Comparison of ENCODE assay signal across 14 cellular contexts in the genomic region with DNA sequence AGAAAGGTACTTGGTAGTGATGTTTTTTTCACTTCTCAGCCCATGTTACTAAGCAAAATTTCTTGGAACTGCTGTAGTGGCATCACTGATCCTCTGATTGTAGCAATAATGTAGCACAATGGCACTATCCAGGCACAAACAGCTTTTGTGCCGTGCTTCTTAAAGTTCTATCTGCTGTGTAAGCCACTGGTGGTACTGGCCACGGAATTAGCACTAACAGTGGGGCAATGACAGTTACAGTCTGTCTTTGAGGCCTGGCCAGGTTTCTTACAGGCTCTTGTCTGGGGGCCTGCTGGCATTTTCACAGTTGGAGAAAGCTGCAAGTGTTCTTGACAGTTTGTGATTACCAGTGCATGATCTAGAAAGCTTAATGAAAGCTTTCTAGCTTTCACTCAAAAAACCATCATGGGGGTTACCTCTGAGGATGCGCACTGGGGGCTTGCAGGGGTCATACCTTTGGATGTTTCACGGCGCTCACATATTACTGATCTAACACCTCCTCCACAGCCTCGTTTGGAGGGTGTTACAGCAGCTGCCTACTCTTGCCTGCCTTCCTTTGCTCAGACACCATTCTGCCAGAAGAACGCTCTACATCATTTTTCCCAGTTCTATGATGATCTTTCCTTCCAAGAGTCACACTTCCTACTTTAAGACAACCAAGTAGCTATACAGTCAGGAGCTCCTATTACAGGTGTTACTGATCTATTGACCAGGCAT. TPM values are rescaled to one million over a fixed set of nuclear protein-coding genes. Genes with fewer than 3 reads are reported as not detected.
DNase-seq lines count a peak whose midpoint lies in the region; ATAC-seq and TF ChIP-seq lines count a peak whose summit lies in the region.
"Had no signal": no experiment of that assay in that cellular context is flagged by ENCODE, and none has a peak within 500 bp of the region (broad histone marks: within the 10 kb centered on the region; RNA-seq: fewer than 3 reads in every experiment).

No MANE protein-coding gene starts in this region.

- H3K4me1 ChIP-seq in BLaER1 (peaks cover 58% of the 10 kb centered on the region), DOHH2 (ENCODE audit: control insufficient read depth, low read length) (peaks cover 68% of the 10 kb centered on the region), mesenchymal stem cell (ENCODE audit: control insufficient read depth, insufficient read depth, low read depth, low read length) (peaks cover 3% of the 10 kb centered on the region), mucosa of descending colon (ENCODE audit: low read depth) (peaks cover 9% of the 10 kb centered on the region)

- peak overlapping the region; percentile 62 for H3K4me2 ChIP-seq in BLaER1
- H3K4me2 ChIP-seq in DOHH2 (ENCODE audit: low read length), result peak overlapping the region; percentile 87
- no peak overlapping the region for H3K4me2 ChIP-seq in mesenchymal stem cell (ENCODE audit: low read length, poor library complexity, severe bottlenecking)

- H3K18ac ChIP-seq in mesenchymal stem cell (ENCODE audit: low read depth in 1 of 2, low read length in 2 of 2), result no peak overlapping the region

- no peak overlapping the region for H2BK5ac ChIP-seq in mesenchymal stem cell (ENCODE audit: low read depth, low read length, poor library complexity, severe bottlenecking)

- H3K4ac ChIP-seq in mesenchymal stem cell (ENCODE audit: low read depth in 1 of 2, low read length in 2 of 2), result no peak overlapping the region

- peaks cover 53% of the 10 kb centered on the region for H3K36me3 ChIP-seq in BLaER1
- H3K36me3 ChIP-seq in DOHH2 (ENCODE audit: control insufficient read depth, low read length), result peaks cover 89% of the 10 kb centered on the region
- peaks cover 0 to 50% of the 10 kb centered on the region in 2 experiments for H3K36me3 ChIP-seq in mesenchymal stem cell (ENCODE audit: control insufficient read depth in 1 of 2, insufficient read depth in 2 of 2, low read depth in 1 of 2, low read length in 2 of 2)
- H3K36me3 ChIP-seq in mucosa of descending colon (ENCODE audit: low read depth), result no peaks in the 10 kb centered on the region
- H3K36me3 ChIP-seq: SJCRH30 had no signal

- H3K27me3 ChIP-seq in BLaER1 (no peaks in the 10 kb centered on the region), DOHH2 (ENCODE audit: control insufficient read depth, low read length) (no peaks in the 10 kb centered on the region), mesenchymal stem cell (ENCODE audit: control insufficient read depth in 1 of 2, insufficient read depth in 1 of 2, low read length in 2 of 2) (peaks cover 0 to 36% of the 10 kb centered on the region in 2 experiments)
- H3K27me3 ChIP-seq: SJCRH30 had no signal

- H3K9me3 ChIP-seq in BLaER1, result no peaks in the 10 kb centered on the region
- H3K9me3 ChIP-seq in DOHH2 (ENCODE audit: control insufficient read depth, insufficient read depth, low read length), result no peaks in the 10 kb centered on the region
- H3K9me3 ChIP-seq in mesenchymal stem cell (ENCODE audit: control insufficient read depth, low read length), result no peaks in the 10 kb centered on the region
- no peaks in the 10 kb centered on the region for H3K9me3 ChIP-seq in mucosa of descending colon
- H3K9me3 ChIP-seq: SJCRH30 had no signal

- no peak overlapping the region for H4K8ac ChIP-seq in mesenchymal stem cell (ENCODE audit: low read length)

- H3F3A ChIP-seq in DOHH2 (ENCODE audit: control insufficient read depth, insufficient read depth), result peaks cover 48% of the 10 kb centered on the region

- H2BK120ac ChIP-seq in mesenchymal stem cell (ENCODE audit: low read depth, low read length), result no peak overlapping the region

- no peaks in the 10 kb centered on the region for H3K27me3 Mint-ChIP-seq in activated T-helper 17 cell treated with anti-CD3 and anti-CD28 coated beads, Interleukin-2, amount 50 U/mL, for 72 hours

- H3K9me3 Mint-ChIP-seq in activated T-helper 17 cell treated with anti-CD3 and anti-CD28 coated beads, Interleukin-2, amount 50 U/mL, for 72 hours, result no peaks in the 10 kb centered on the region

- no peak overlapping the region for H2AK5ac ChIP-seq in mesenchymal stem cell (ENCODE audit: low read length, severe bottlenecking)

- ATAC-seq in activated T-helper 17 cell treated with anti-CD3 and anti-CD28 coated beads, Interleukin-2, amount 50 U/mL, for 72 hours (replicated peaks), result peak; percentile 64
- ATAC-seq in GM19452 (IDR thresholded peaks at IDR 0.05; ENCODE audit: unreplicated experiment), result no peak
- ATAC-seq in mucosa of descending colon, result no peak
- ATAC-seq: left colon had no signal

- H3K9ac ChIP-seq in BLaER1 (0 out of 2 replicates have a peak overlapping the region, but pooled peaks have one; percentile 31), mesenchymal stem cell (ENCODE audit: low read length) (no peak overlapping the region)

- H3K36me3 Mint-ChIP-seq in activated T-helper 17 cell treated with anti-CD3 and anti-CD28 coated beads, Interleukin-2, amount 50 U/mL, for 72 hours (ENCODE audit: low read depth), result peaks cover 99% of the 10 kb centered on the region

- TF ChIP-seq CTCF in DOHH2 (IDR thresholded peaks at IDR 0.05; ENCODE audit: low read depth, low read length, poor library complexity, severe bottlenecking) (no peak), mucosa of descending colon (IDR thresholded peaks at IDR 0.05) (no peak)

- H2AFZ ChIP-seq in mesenchymal stem cell (ENCODE audit: low read depth, low read length), result no peak overlapping the region

- 90% methylated on average over 7 of the region's 7 CpGs for WGBS in mesenchymal stem cell

- H3K9me2 ChIP-seq in DOHH2 (replicated peaks; ENCODE audit: control insufficient read depth, low read length), result no peaks in the 10 kb centered on the region

- H3K14ac ChIP-seq in mesenchymal stem cell (ENCODE audit: low read length in 2 of 2), result no peak overlapping the region

- H3K27ac Mint-ChIP-seq in activated T-helper 17 cell treated with anti-CD3 and anti-CD28 coated beads, Interleukin-2, amount 50 U/mL, for 72 hours, result peak overlapping the region; percentile 93

- no peak overlapping the region for H2BK12ac ChIP-seq in mesenchymal stem cell (ENCODE audit: low read length in 2 of 2)

- H2BK15ac ChIP-seq in mesenchymal stem cell (ENCODE audit: low read depth, poor library complexity, severe bottlenecking), result no peak overlapping the region

- H3K79me1 ChIP-seq in mesenchymal stem cell (replicated peaks; ENCODE audit: low read length, poor library complexity, severe bottlenecking), result no peaks in the 10 kb centered on the region

- H3K23ac ChIP-seq in mesenchymal stem cell (ENCODE audit: low read length in 2 of 2), result no peak overlapping the region

- peak overlapping the region; percentile 50 for H3K27ac ChIP-seq in BLaER1
- peak overlapping the region; percentile 96 for H3K27ac ChIP-seq in DOHH2 (ENCODE audit: low read depth, low read length)
- H3K27ac ChIP-seq in mesenchymal stem cell (ENCODE audit: low read length, poor library complexity, severe bottlenecking), result no peak overlapping the region
- H3K27ac ChIP-seq: SJCRH30 had no signal

- H4K20me1 ChIP-seq in BLaER1 (no peaks in the 10 kb centered on the region), DOHH2 (ENCODE audit: control insufficient read depth, insufficient read depth, low read depth, low read length) (no peaks in the 10 kb centered on the region)

- DNase-seq in mesenchymal stem cell, result no peak
- DNase-seq in glomerular visceral epithelial cell (ENCODE audit: extremely low spot score), result no peak
- no peak for DNase-seq in NCI-H2107 treated with DMSO at 0.1 percent for 48 hours (lab: John Stamatoyannopoulos, UW; ENCODE audit: unreplicated experiment)
- DNase-seq in mucosa of descending colon, result no peak
- DNase-seq: left colon; NCI-H1092; NCI-H82; SJCRH30; stimulated activated CD4-positive, alpha-beta T cell treated with anti-CD3 and anti-CD28 coated beads, Interleukin-12 subunit alpha, Interleukin-12 subunit beta, amount 100 ng/mL, for 4 hours had no signal

- peak overlapping the region; percentile 82 for H3K4me3 Mint-ChIP-seq in activated T-helper 17 cell treated with anti-CD3 and anti-CD28 coated beads, Interleukin-2, amount 50 U/mL, for 72 hours

- intact Hi-C loops in mucosa of descending colon (cut with DNase I, micrococcal nuclease), result loop anchor here (5.0 kb wide), 3 partner anchors 135 to 215 kb away; no protein-coding TSS in a partner anchor

- H3K4me3 ChIP-seq in BLaER1 (no peak overlapping the region), DOHH2 (ENCODE audit: low read length) (no peak overlapping the region), mesenchymal stem cell (ENCODE audit: insufficient read depth in 1 of 2, low read depth in 1 of 2, low read length in 2 of 2) (no peak overlapping the region), mucosa of descending colon (no peak overlapping the region)
- H3K4me3 ChIP-seq: SJCRH30 had no signal

- peaks cover 57% of the 10 kb centered on the region for H3K4me1 Mint-ChIP-seq in activated T-helper 17 cell treated with anti-CD3 and anti-CD28 coated beads, Interleukin-2, amount 50 U/mL, for 72 hours

- peaks cover 7% of the 10 kb centered on the region for H3K79me2 ChIP-seq in DOHH2 (ENCODE audit: control insufficient read depth, low read length)

- peak overlapping the region; percentile 9 for H4K91ac ChIP-seq in mesenchymal stem cell (ENCODE audit: low read length)

RNA-seq across cellular contexts. Expression of gene ARMH2, which starts 58.4 kb away (rescaled TPM):
- total RNA-seq in activated T-helper 17 cell treated with anti-CD3 and anti-CD28 coated beads, Interleukin-2, amount 50 U/mL, for 72 hours, result under 1 TPM; 0.43 to 0.45 TPM
- polyA plus RNA-seq in mesenchymal stem cell (2013, experiment 1 of 2), result not detected
- not detected for polyA plus RNA-seq in mesenchymal stem cell (2013, experiment 2 of 2)
- not detected for total RNA-seq in mucosa of descending colon
- total RNA-seq: astrocyte, left colon, SJCRH30 had no signal
